In the genomic region with DNA sequence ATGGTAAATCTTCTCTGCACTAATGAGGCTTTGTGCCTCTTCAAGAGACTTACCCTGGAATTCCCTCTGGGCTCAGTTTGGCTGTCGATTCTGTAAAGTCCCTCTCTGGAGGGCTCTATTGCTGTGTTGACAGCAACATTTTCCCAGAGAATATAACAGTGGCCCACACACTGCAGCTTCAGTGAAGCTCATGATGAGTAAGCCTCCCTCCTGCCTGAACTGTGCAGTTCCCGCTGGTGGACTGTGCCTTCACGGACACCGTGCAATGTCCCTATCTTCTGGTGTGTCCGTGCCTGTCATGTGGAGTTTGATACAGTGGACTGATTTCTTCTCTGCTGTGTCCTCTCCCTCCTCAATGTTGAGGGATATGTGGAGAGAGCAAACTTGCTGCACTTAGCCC, we compare ENCODE assay signal across 23 cellular contexts.
"Had no signal": no experiment of that assay in that cellular context is flagged by ENCODE, and none has a peak within 500 bp of the region (broad histone marks: within the 10 kb centered on the region; RNA-seq: fewer than 3 reads in every experiment).

No MANE protein-coding gene starts in this region.

- H3K36me3 Mint-ChIP-seq: activated naive CD8-positive, alpha-beta T cell treated with anti-CD3 and anti-CD28 coated beads for 36 hours; mesothelial cell of epicardium; naive thymus-derived CD8-positive, alpha-beta T cell had no signal

- H3K4me3 ChIP-seq: esophagus muscularis mucosa, gastrocnemius medialis, pancreas, sigmoid colon had no signal

- H3K27ac Mint-ChIP-seq: activated B cell treated with CpG ODN at 0.5 μM for 24 hours; activated CD4-positive, alpha-beta T cell treated with anti-CD3 and anti-CD28 coated beads for 36 hours; activated naive CD8-positive, alpha-beta T cell treated with anti-CD3 and anti-CD28 coated beads for 36 hours; mesothelial cell of epicardium; naive thymus-derived CD8-positive, alpha-beta T cell had no signal

- H3K4me1 Mint-ChIP-seq: activated B cell treated with CpG ODN at 0.5 μM for 24 hours; activated CD4-positive, alpha-beta T cell treated with anti-CD3 and anti-CD28 coated beads for 36 hours; activated naive CD8-positive, alpha-beta T cell treated with anti-CD3 and anti-CD28 coated beads for 36 hours; mesothelial cell of epicardium; naive thymus-derived CD8-positive, alpha-beta T cell had no signal

- DNase-seq: activated B cell treated with CpG ODN at 0.5 μM for 24 hours; activated CD4-positive, alpha-beta T cell treated with anti-CD3 and anti-CD28 coated beads for 36 hours; activated CD4-positive, alpha-beta T cell treated with anti-CD3 and anti-CD28 coated beads, Interleukin-2, amount 50 U/mL, for 4 hours; activated CD8-positive, alpha-beta memory T cell treated with anti-CD3 and anti-CD28 coated beads for 24 hours; activated CD8-positive, alpha-beta memory T cell treated with anti-CD3 and anti-CD28 coated beads, Interleukin-2, amount 50 U/mL, for 4 hours; activated naive CD4-positive, alpha-beta T cell treated with Interleukin-2 at 50 U/mL for 16 hours; activated naive CD8-positive, alpha-beta T cell treated with anti-CD3 and anti-CD28 coated beads for 36 hours; activated T-cell treated with anti-CD3 and anti-CD28 coated beads, Interleukin-2, amount 50 U/mL, for 48 hours; dermis blood vessel endothelial cell; effector memory CD4-positive, alpha-beta T cell; gastrocnemius medialis; left ventricle myocardium superior; mammary epithelial cell; naive thymus-derived CD8-positive, alpha-beta T cell; pancreas; sigmoid colon; stimulated activated CD4-positive, alpha-beta T cell treated with anti-CD3 and anti-CD28 coated beads, Interleukin-2, amount 100 ng/mL, for 48 hours; stimulated activated CD8-positive, alpha-beta memory T cell treated with anti-CD3 and anti-CD28 coated beads, Interleukin-4, amount 100 ng/mL, for 48 hours; stimulated activated naive CD4-positive, alpha-beta T cell; T-helper 9 cell had no signal

- H3K9me3 ChIP-seq: esophagus muscularis mucosa, gastrocnemius medialis, neutrophil, pancreas, sigmoid colon had no signal

- ATAC-seq: activated CD4-positive, alpha-beta T cell treated with anti-CD3 and anti-CD28 coated beads for 36 hours; gastrocnemius medialis; left ventricle myocardium superior; naive thymus-derived CD8-positive, alpha-beta T cell; pancreas had no signal

- H3K4me1 ChIP-seq: esophagus muscularis mucosa, gastrocnemius medialis, pancreas, sigmoid colon had no signal

- H3K9me3 Mint-ChIP-seq: activated B cell treated with CpG ODN at 0.5 μM for 24 hours; activated naive CD8-positive, alpha-beta T cell treated with anti-CD3 and anti-CD28 coated beads for 36 hours had no signal

- H3K4me3 Mint-ChIP-seq: activated B cell treated with CpG ODN at 0.5 μM for 24 hours; activated CD4-positive, alpha-beta T cell treated with anti-CD3 and anti-CD28 coated beads for 36 hours; activated naive CD8-positive, alpha-beta T cell treated with anti-CD3 and anti-CD28 coated beads for 36 hours; mesothelial cell of epicardium; naive thymus-derived CD8-positive, alpha-beta T cell had no signal

- H3K27me3 ChIP-seq: esophagus muscularis mucosa, gastrocnemius medialis, pancreas, sigmoid colon had no signal

- H3K36me3 ChIP-seq: esophagus muscularis mucosa, gastrocnemius medialis, neutrophil, pancreas, sigmoid colon had no signal

- H3K27ac ChIP-seq: esophagus muscularis mucosa, gastrocnemius medialis, neutrophil, pancreas, sigmoid colon had no signal
